ENCODE assay signal across 8 cellular contexts in the genomic region with DNA sequence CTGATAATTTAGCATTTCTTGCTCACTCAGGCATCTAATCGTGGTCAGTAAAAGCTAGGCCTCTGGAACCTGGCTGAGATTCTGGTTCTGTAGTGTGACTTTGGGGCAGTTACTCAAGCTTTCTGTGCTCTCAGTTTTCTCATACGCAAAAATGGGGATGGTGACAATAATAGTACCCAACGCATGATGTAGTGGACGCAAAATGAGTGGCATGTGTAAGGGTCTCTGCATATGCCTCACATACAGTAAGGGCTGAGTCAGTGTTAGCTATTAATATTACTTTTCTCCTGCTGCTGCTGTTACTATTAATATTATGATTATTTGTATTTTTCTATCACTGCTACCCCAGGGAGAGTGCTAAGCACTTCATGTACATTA. TPM values are rescaled to one million over a fixed set of nuclear protein-coding genes. Genes with fewer than 3 reads are reported as not detected.
A peak's percentile ranks its signal among the peaks of the same experiment; 100 is the strongest.
DNase-seq lines count a peak whose midpoint lies in the region; ATAC-seq and TF ChIP-seq lines count a peak whose summit lies in the region.

No MANE protein-coding gene starts in this region.

- peak overlapping the region; percentile 84 for H3K4me2 ChIP-seq in mammary epithelial cell (ENCODE audit: insufficient read depth, low read depth, low read length)

- peaks cover 11% of the 10 kb centered on the region for H3K4me1 ChIP-seq in mammary epithelial cell (ENCODE audit: insufficient read depth, low read length)
- H3K4me1 ChIP-seq in muscle layer of colon (ENCODE audit: insufficient read depth, low read length) = peaks cover 4% of the 10 kb centered on the region

- in situ Hi-C loops in mammary epithelial cell (cut with MboI; ENCODE audit: low sequenced_read_pairs in 2 of 2) = loop anchor here (10.0 to 25.0 kb wide), 3 partner anchors 346 to 454 kb away; a partner anchor contains a TSS

- H2AFZ ChIP-seq in mammary epithelial cell (ENCODE audit: low read depth, low read length) = peak overlapping the region; percentile 95

- ATAC-seq in HG03108 (IDR thresholded peaks at IDR 0.05; ENCODE audit: unreplicated experiment) (no peak), esophagus mucosa (no peak)

- no peaks in the 10 kb centered on the region for H4K20me1 ChIP-seq in mammary epithelial cell (ENCODE audit: insufficient read depth, low read length)

- WGBS in mammary epithelial cell (ENCODE audit: low coverage, missing lambda C conversion rate) = 0% methylated on average over 4 of the region's 4 CpGs

- DNase-seq in AG09309 (ENCODE audit: low read depth) (no peak), mammary epithelial cell (no peak), NCI-H2081 treated with DMSO at 0.1 percent for 48 hours (lab: John Stamatoyannopoulos, UW) (no peak), SHP77 (lab: John Stamatoyannopoulos, UW) (no peak)
- no peak for DNase-seq in Jurkat, Clone E6-1 (ENCODE audit: low read depth, low spot score)

- peaks cover 50% of the 10 kb centered on the region for H3K79me2 ChIP-seq in mammary epithelial cell (ENCODE audit: insufficient read depth, low read length)

- H3K27me3 ChIP-seq in mammary epithelial cell (ENCODE audit: insufficient read depth, low read length) = no peaks in the 10 kb centered on the region
- H3K27me3 ChIP-seq in muscle layer of colon (ENCODE audit: control insufficient read depth in 1 of 2, insufficient read depth in 2 of 2, low read length in 2 of 2) = no peaks in the 10 kb centered on the region

- no TSS peak for BruUV-seq in mammary epithelial cell (replicated peaks; lab: Mats Ljungman, UMichigan)

- H3K9me3 ChIP-seq in mammary epithelial cell (replicated peaks; ENCODE audit: insufficient read depth, low read length) (no peaks in the 10 kb centered on the region), muscle layer of colon (ENCODE audit: low read length) (peaks cover 6% of the 10 kb centered on the region)

- CTCF ChIA-PET in mammary epithelial cell (lab: Charles Lee; ENCODE audit: low non-redundant PET) = no interaction called here

- intact Hi-C loops in mammary epithelial cell (cut with micrococcal nuclease) = loop anchor here (5.0 to 10.0 kb wide), 2 partner anchors 134 to 287 kb away; a partner anchor contains a TSS

- dilution Hi-C loops in mammary epithelial cell (cut with HindIII; ENCODE audit: low sequenced_read_pairs) = no loop called here

- H3K9ac ChIP-seq in mammary epithelial cell (ENCODE audit: insufficient read depth, low read length) (peak overlapping the region; percentile 92), muscle layer of colon (ENCODE audit: low read length) (no peak overlapping the region)

- H3K4me3 ChIP-seq in AG09309 (ENCODE audit: control insufficient read depth, low read depth, low read length) (peak overlapping the region; percentile 82), mammary epithelial cell (replicated peaks in 1 of 3; ENCODE audit: insufficient read depth in 1 of 3, low read depth in 2 of 3, low read length in 3 of 3) (peak overlapping the region; percentile 77 to 82 (median 78)), muscle layer of colon (ENCODE audit: low read depth in 1 of 2, low read length in 2 of 2) (peak overlapping the region; percentile 60 to 70)
- peak overlapping the region; percentile 69 for H3K4me3 ChIP-seq in Jurkat, Clone E6-1 (ENCODE audit: low read length)

- peak overlapping the region; percentile 73 for H3K27ac ChIP-seq in mammary epithelial cell (ENCODE audit: insufficient read depth, low read depth, low read length)
- peak overlapping the region; percentile 47 for H3K27ac ChIP-seq in muscle layer of colon (ENCODE audit: low read depth, low read length)

- H3K36me3 ChIP-seq in mammary epithelial cell (ENCODE audit: insufficient read depth, low read length) (no peaks in the 10 kb centered on the region), muscle layer of colon (ENCODE audit: insufficient read depth, low read length) (no peaks in the 10 kb centered on the region)

- TF ChIP-seq CTCF in AG09309 (IDR thresholded peaks at IDR 0.05; ENCODE audit: control insufficient read depth, insufficient read depth, low read depth, low read length, missing control alignments) (no peak), mammary epithelial cell (conservative IDR thresholded peaks at IDR 0.05 in 1 of 2, IDR thresholded peaks at IDR 0.05 in 1 of 2; ENCODE audit: extremely low read depth in 1 of 2, insufficient read depth in 1 of 2, low read depth in 1 of 2, low read length in 2 of 2) (no peak)

RNA-seq across cellular contexts. Expression of a gene that starts 0.7 kb away (rescaled TPM):
- 26.4 TPM for polyA plus RNA-seq in Jurkat, Clone E6-1 (2012; ENCODE audit: insufficient read depth, insufficient read length)
- total RNA-seq in mammary epithelial cell (10 to 100 TPM in 1 of 2 donors, 1 to 10 TPM in 1; 5.7 to 16.8 TPM), esophagus mucosa (8.6 TPM)
- 13.0 TPM for polyA plus RNA-seq in mammary epithelial cell
- polyA minus RNA-seq in mammary epithelial cell = 39.0 TPM

RNA-seq across cellular contexts. Expression of a gene that starts 17.5 kb away (rescaled TPM):
- polyA plus RNA-seq in Jurkat, Clone E6-1 (2012; ENCODE audit: insufficient read depth, insufficient read length) = 41.2 TPM
- total RNA-seq in mammary epithelial cell (10 to 100 TPM; 21.2 to 21.6 TPM), esophagus mucosa (29.4 TPM)
- 16.8 TPM for polyA plus RNA-seq in mammary epithelial cell
- 46.9 TPM for polyA minus RNA-seq in mammary epithelial cell
